ENCODE assay signal across 9 cellular contexts in the genomic region with DNA sequence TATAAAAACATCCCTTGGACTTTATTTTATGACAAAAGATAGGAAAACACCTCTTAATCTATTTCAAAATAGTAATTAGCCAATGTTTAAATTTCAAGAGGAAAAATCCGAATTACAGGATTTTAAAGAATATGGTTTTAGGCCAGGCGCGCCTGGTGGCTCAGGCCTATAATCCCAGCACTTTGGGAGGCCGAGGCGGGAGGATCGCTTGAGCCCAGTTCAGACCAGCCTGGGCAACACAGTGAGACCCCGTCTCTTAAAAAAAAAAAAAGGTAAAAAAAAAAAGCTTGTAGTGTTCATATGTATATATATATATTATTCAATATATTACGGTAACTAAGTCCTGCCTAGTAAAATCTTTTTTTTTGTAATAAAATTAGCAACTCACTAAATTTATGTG. TPM values are rescaled to one million over a fixed set of nuclear protein-coding genes. Genes with fewer than 3 reads are reported as not detected.
A peak's percentile ranks its signal among the peaks of the same experiment; 100 is the strongest.
DNase-seq lines count a peak whose midpoint lies in the region; ATAC-seq and TF ChIP-seq lines count a peak whose summit lies in the region.
"Had no signal": no experiment of that assay in that cellular context is flagged by ENCODE, and none has a peak within 500 bp of the region (broad histone marks: within the 10 kb centered on the region; RNA-seq: fewer than 3 reads in every experiment).

No MANE protein-coding gene starts in this region.

- intact Hi-C loops in Calu3 (cut with micrococcal nuclease; ENCODE audit: unreplicated experiment): no loop called here

- H3K36me3 ChIP-seq in BLaER1 treated with 17β-estradiol and CSF1 and Interleukin-3, amounts not matched to agents 10 nM and 100 nM: peaks cover 0 to 28% (median 7%) of the 10 kb centered on the region in 11 experiments; a peak in 12 of 22 replicates
- no peaks in the 10 kb centered on the region for H3K36me3 ChIP-seq in NT2/D1 (ENCODE audit: insufficient read depth, insufficient read length, low read length)
- H3K36me3 ChIP-seq in duodenal mucosa (ENCODE audit: control insufficient read depth in 1 of 2, insufficient read depth in 2 of 2, low read length in 2 of 2): no peaks in the 10 kb centered on the region

- H3K27ac Mint-ChIP-seq in neural crest cell (ENCODE audit: unreplicated experiment): no peak overlapping the region
- H3K27ac Mint-ChIP-seq in Calu3 (ENCODE audit: unreplicated experiment): no peak overlapping the region

- no peaks in the 10 kb centered on the region for H3K27me3 ChIP-seq in BLaER1 treated with 17β-estradiol and CSF1 and Interleukin-3, amounts not matched to agents 10 nM and 100 nM
- H3K27me3 ChIP-seq in NT2/D1 (ENCODE audit: insufficient read depth, insufficient read length) (peaks cover 21% of the 10 kb centered on the region), duodenal mucosa (ENCODE audit: control insufficient read depth in 1 of 2, insufficient read depth in 2 of 2, low read length in 2 of 2) (peaks cover 23 to 28% of the 10 kb centered on the region in 2 donors)

- peak overlapping the region; percentile 82 to 93 (median 86) for H3K9ac ChIP-seq in BLaER1 treated with 17β-estradiol and CSF1 and Interleukin-3, amounts not matched to agents 10 nM and 100 nM
- H3K9ac ChIP-seq in NT2/D1 (ENCODE audit: insufficient read length, low read depth): no peak overlapping the region
- no peak overlapping the region for H3K9ac ChIP-seq in duodenal mucosa (ENCODE audit: low read depth in 1 of 2, low read length in 2 of 2)

- CTCF ChIA-PET in Calu3 (lab: Charles Lee): no interaction called here

- H3K27ac ChIP-seq in BLaER1 treated with 17β-estradiol and CSF1 and Interleukin-3, amounts not matched to agents 10 nM and 100 nM: peak overlapping the region in 8 of 11 experiments; percentile 67 to 88 (median 79); a peak in 12 of 22 replicates
- no peak overlapping the region for H3K27ac ChIP-seq in duodenal mucosa (ENCODE audit: low read depth, low read length)

- H3K9me3 ChIP-seq in BLaER1 treated with 17β-estradiol and CSF1 and Interleukin-3, amounts not matched to agents 10 nM and 100 nM (replicated peaks in 1 of 11): peaks cover 0 to 12% (median 3%) of the 10 kb centered on the region in 11 experiments; a peak in 10 of 22 replicates
- no peaks in the 10 kb centered on the region for H3K9me3 ChIP-seq in NT2/D1 (ENCODE audit: insufficient read depth, low read length)
- H3K9me3 ChIP-seq in duodenal mucosa (ENCODE audit: control insufficient read depth in 1 of 2, low read length in 2 of 2): peaks cover 0 to 2% of the 10 kb centered on the region in 2 donors

- TF ChIP-seq CTCF in neural crest cell (conservative IDR thresholded peaks at IDR 0.05): no peak
- no peak for TF ChIP-seq CTCF in Calu3 (IDR thresholded peaks at IDR 0.05; ENCODE audit: unreplicated experiment)

- no TSS peak for BruUV-seq in Calu3 (replicated peaks; lab: Mats Ljungman, UMichigan)

- no peak for ATAC-seq in GM19463 (IDR thresholded peaks at IDR 0.05; ENCODE audit: unreplicated experiment)

- H4K20me1 ChIP-seq in BLaER1 treated with 17β-estradiol and CSF1 and Interleukin-3, amounts not matched to agents 10 nM and 100 nM: peaks cover 48 to 63% (median 57%) of the 10 kb centered on the region in 11 experiments

- H3K27me3 Mint-ChIP-seq in neural crest cell (ENCODE audit: low read depth) (peaks cover 13% of the 10 kb centered on the region), Calu3 (ENCODE audit: unreplicated experiment) (no peaks in the 10 kb centered on the region)

- peak overlapping the region; percentile 82 to 96 (median 90) for H3K4me3 ChIP-seq in BLaER1 treated with 17β-estradiol and CSF1 and Interleukin-3, amounts not matched to agents 10 nM and 100 nM
- H3K4me3 ChIP-seq in NT2/D1 (ENCODE audit: insufficient read length, low read depth) (peak overlapping the region; percentile 75), duodenal mucosa (ENCODE audit: low read depth in 1 of 2, low read length in 2 of 2) (peak overlapping the region; percentile 21 to 41)

- H3K4me3 Mint-ChIP-seq in neural crest cell: peak overlapping the region; percentile 85
- no peak overlapping the region for H3K4me3 Mint-ChIP-seq in Calu3 (ENCODE audit: low read depth, unreplicated experiment)

- H3K9me3 Mint-ChIP-seq in neural crest cell: no peaks in the 10 kb centered on the region
- no peaks in the 10 kb centered on the region for H3K9me3 Mint-ChIP-seq in Calu3 (ENCODE audit: low read depth, unreplicated experiment)

- H3K4me2 ChIP-seq in BLaER1 treated with 17β-estradiol and CSF1 and Interleukin-3, amounts not matched to agents 10 nM and 100 nM: peak overlapping the region; percentile 90 to 99 (median 97)

- peaks cover 4% of the 10 kb centered on the region for H3K36me3 Mint-ChIP-seq in neural crest cell (ENCODE audit: low read depth)
- H3K36me3 Mint-ChIP-seq in Calu3 (ENCODE audit: insufficient read depth, unreplicated experiment): peaks cover 10% of the 10 kb centered on the region

- no peak for DNase-seq in NT2/D1 (ENCODE audit: low read depth, low spot score)
- no peak for DNase-seq in neural crest cell (ENCODE audit: low read depth, low spot score)
- DNase-seq in cerebellar nuclear complex (lab: John Stamatoyannopoulos, UW): no peak
- DNase-seq in Calu3: no peak
- no peak for DNase-seq in DMS 273 (lab: John Stamatoyannopoulos, UW; ENCODE audit: unreplicated experiment)
- DNase-seq: cortex of kidney had no signal

- peaks cover 30% of the 10 kb centered on the region for H3K4me1 Mint-ChIP-seq in neural crest cell
- no peaks in the 10 kb centered on the region for H3K4me1 Mint-ChIP-seq in Calu3 (ENCODE audit: low read depth, unreplicated experiment)

- peaks cover 57 to 71% (median 66%) of the 10 kb centered on the region in 10 experiments for H3K4me1 ChIP-seq in BLaER1 treated with 17β-estradiol and CSF1 and Interleukin-3, amounts not matched to agents 10 nM and 100 nM
- H3K4me1 ChIP-seq in NT2/D1 (ENCODE audit: insufficient read depth, insufficient read length) (peaks cover 4% of the 10 kb centered on the region), duodenal mucosa (ENCODE audit: control insufficient read depth in 1 of 2, insufficient read depth in 2 of 2, low read length in 2 of 2) (peaks cover 7 to 9% of the 10 kb centered on the region in 2 donors)

RNA-seq across cellular contexts. Expression of a gene that starts 1.4 kb away (rescaled TPM):
- total RNA-seq in neural crest cell: 26.1 and 33.1 TPM in 2 replicates
- total RNA-seq in Calu3 (2022): 7.9 and 8.7 TPM in 2 replicates

Comparison
In these comparisons a context has a peak if more than half of its experiments do, and no peak if none do; other contexts are left out.
1. H3K4me3 ChIP-seq: peak in every context shown above with its lines; median percentile 90 in BLaER1 treated with 17β-estradiol and CSF1 and Interleukin-3, amounts not matched to agents 10 nM and 100 nM; 75 in NT2/D1; 31 in duodenal mucosa.
2. H3K9ac ChIP-seq: peak in BLaER1 treated with 17β-estradiol and CSF1 and Interleukin-3, amounts not matched to agents 10 nM and 100 nM (11 of 11); none in NT2/D1 (single experiment) and duodenal mucosa (0 of 2).